25 cellular contexts compared by ENCODE assay signal in genomic region chr3:143081365-143081764, GRCh38. TPM values are rescaled to one million over a fixed set of nuclear protein-coding genes. Genes with fewer than 3 reads are reported as not detected.
DNase-seq lines count a peak whose midpoint lies in the region; ATAC-seq and TF ChIP-seq lines count a peak whose summit lies in the region.
"Had no signal": no experiment of that assay in that cellular context is flagged by ENCODE, and none has a peak within 500 bp of the region (broad histone marks: within the 10 kb centered on the region; RNA-seq: fewer than 3 reads in every experiment).

No MANE protein-coding gene starts in this region.

- H3K27ac ChIP-seq in DOHH2 (ENCODE audit: low read depth, low read length) = no peak overlapping the region
- H3K27ac ChIP-seq: C4-2B, GM23248 had no signal

- peak overlapping the region; percentile 57 for H3K4me3 Mint-ChIP-seq in activated CD4-positive, alpha-beta memory T cell treated with anti-CD3 and anti-CD28 coated beads for 36 hours
- no peak overlapping the region for H3K4me3 Mint-ChIP-seq in activated CD4-positive, alpha-beta memory T cell treated with anti-CD3 and anti-CD28 coated beads, Interleukin-2, amount 10 ng/mL, durations not matched to agents 7 days and 5 days
- H3K4me3 Mint-ChIP-seq in activated B cell treated with CpG ODN at 0.5 μM for 24 hours = peak overlapping the region; percentile 77
- peak overlapping the region; percentile 57 for H3K4me3 Mint-ChIP-seq in stimulated activated memory B cell treated with anti-CD40 and anti-IgM and Interleukin-4, amounts not matched to agents 10 μg/mL and 1 μg/mL and 100 μg/mL, for 72 hours
- H3K4me3 Mint-ChIP-seq: H9, HFFc6 had no signal

- H3K4me1 ChIP-seq in DOHH2 (ENCODE audit: control insufficient read depth, low read length) = peaks cover 33% of the 10 kb centered on the region

- peak overlapping the region; percentile 45 for H3K4me2 ChIP-seq in DOHH2 (ENCODE audit: low read length)
- H3K4me2 ChIP-seq: SK-N-SH had no signal

- CTCF ChIA-PET in activated CD4-positive, alpha-beta memory T cell treated with anti-CD3 and anti-CD28 coated beads for 36 hours (lab: Charles Lee) = interaction anchor here (1.0 kb wide), 1 partner anchor 593 kb away, joined by 4 read pairs; no protein-coding TSS in a partner anchor
- CTCF ChIA-PET in activated CD4-positive, alpha-beta memory T cell treated with anti-CD3 and anti-CD28 coated beads, Interleukin-2, amount 10 ng/mL, durations not matched to agents 7 days and 5 days (lab: Charles Lee) = no interaction called here
- CTCF ChIA-PET in activated B cell treated with CpG ODN at 0.5 μM for 24 hours (lab: Charles Lee) = interaction anchor here (1.5 kb wide), 1 partner anchor 593 kb away, joined by 4 read pairs; no protein-coding TSS in a partner anchor

- no peaks in the 10 kb centered on the region for H3K9me3 Mint-ChIP-seq in activated CD4-positive, alpha-beta memory T cell treated with anti-CD3 and anti-CD28 coated beads for 36 hours
- H3K9me3 Mint-ChIP-seq in activated CD4-positive, alpha-beta memory T cell treated with anti-CD3 and anti-CD28 coated beads, Interleukin-2, amount 10 ng/mL, durations not matched to agents 7 days and 5 days = peaks cover 4% of the 10 kb centered on the region
- no peaks in the 10 kb centered on the region for H3K9me3 Mint-ChIP-seq in activated B cell treated with CpG ODN at 0.5 μM for 24 hours
- no peaks in the 10 kb centered on the region for H3K9me3 Mint-ChIP-seq in stimulated activated memory B cell treated with anti-CD40 and anti-IgM and Interleukin-4, amounts not matched to agents 10 μg/mL and 1 μg/mL and 100 μg/mL, for 72 hours

- H3K9me2 ChIP-seq in DOHH2 (replicated peaks; ENCODE audit: control insufficient read depth, low read length) = no peaks in the 10 kb centered on the region
- H3K9me2 ChIP-seq: SK-N-SH had no signal

- H3K4me3 ChIP-seq in DOHH2 (ENCODE audit: low read length) = no peak overlapping the region
- H3K4me3 ChIP-seq: GM23248 had no signal

- no peaks in the 10 kb centered on the region for H3K27me3 ChIP-seq in DOHH2 (ENCODE audit: control insufficient read depth, low read length)

- POLR2A ChIA-PET in activated CD4-positive, alpha-beta memory T cell treated with anti-CD3 and anti-CD28 coated beads for 36 hours (lab: Charles Lee) = interaction anchor here (1.4 to 2.1 kb wide), 2 partner anchors 10 to 195 kb away, joined by 4 to 6 read pairs; no protein-coding TSS in a partner anchor
- POLR2A ChIA-PET in activated CD4-positive, alpha-beta memory T cell treated with anti-CD3 and anti-CD28 coated beads, Interleukin-2, amount 10 ng/mL, durations not matched to agents 7 days and 5 days (lab: Charles Lee) = no interaction called here
- POLR2A ChIA-PET in activated B cell treated with CpG ODN at 0.5 μM for 24 hours (lab: Charles Lee) = interaction anchor here (0.6 to 2.2 kb wide), 3 partner anchors 11 to 38 kb away, joined by 3 to 17 read pairs (median 7); partner anchors contain the start of gene CHST2

- no peaks in the 10 kb centered on the region for H4K20me1 ChIP-seq in DOHH2 (ENCODE audit: control insufficient read depth, insufficient read depth, low read depth, low read length)

- H3K79me2 ChIP-seq in DOHH2 (ENCODE audit: control insufficient read depth, low read length) = no peaks in the 10 kb centered on the region

- no peaks in the 10 kb centered on the region for H3F3A ChIP-seq in DOHH2 (ENCODE audit: control insufficient read depth, insufficient read depth)

- H3K36me3 ChIP-seq in DOHH2 (ENCODE audit: control insufficient read depth, low read length) = no peaks in the 10 kb centered on the region

- no peaks in the 10 kb centered on the region for H3K9me3 ChIP-seq in DOHH2 (ENCODE audit: control insufficient read depth, insufficient read depth, low read length)
- H3K9me3 ChIP-seq: SK-N-SH had no signal

- intact Hi-C loops in activated CD4-positive, alpha-beta memory T cell treated with anti-CD3 and anti-CD28 coated beads for 36 hours (cut with micrococcal nuclease) = loop anchor here (5.0 kb wide), 2 partner anchors 456 to 891 kb away; partner anchors contain the start of gene DIPK2A
- intact Hi-C loops in activated B cell treated with CpG ODN at 0.5 μM for 24 hours (cut with micrococcal nuclease) (loop anchor here (1.0 to 5.0 kb wide), 2 partner anchors 20 to 101 kb away; no protein-coding TSS in a partner anchor), posterior cingulate gyrus (cut with DNase I) (no loop called here)

- peaks cover 10% of the 10 kb centered on the region for H3K27me3 Mint-ChIP-seq in activated CD4-positive, alpha-beta memory T cell treated with anti-CD3 and anti-CD28 coated beads for 36 hours
- peaks cover 3% of the 10 kb centered on the region for H3K27me3 Mint-ChIP-seq in activated CD4-positive, alpha-beta memory T cell treated with anti-CD3 and anti-CD28 coated beads, Interleukin-2, amount 10 ng/mL, durations not matched to agents 7 days and 5 days
- no peaks in the 10 kb centered on the region for H3K27me3 Mint-ChIP-seq in activated B cell treated with CpG ODN at 0.5 μM for 24 hours
- no peaks in the 10 kb centered on the region for H3K27me3 Mint-ChIP-seq in stimulated activated memory B cell treated with anti-CD40 and anti-IgM and Interleukin-4, amounts not matched to agents 10 μg/mL and 1 μg/mL and 100 μg/mL, for 72 hours

- no peaks in the 10 kb centered on the region for H3K36me3 Mint-ChIP-seq in activated CD4-positive, alpha-beta memory T cell treated with anti-CD3 and anti-CD28 coated beads for 36 hours
- H3K36me3 Mint-ChIP-seq in activated CD4-positive, alpha-beta memory T cell treated with anti-CD3 and anti-CD28 coated beads, Interleukin-2, amount 10 ng/mL, durations not matched to agents 7 days and 5 days (ENCODE audit: low read depth) = no peaks in the 10 kb centered on the region
- no peaks in the 10 kb centered on the region for H3K36me3 Mint-ChIP-seq in activated B cell treated with CpG ODN at 0.5 μM for 24 hours (ENCODE audit: low read depth)
- no peaks in the 10 kb centered on the region for H3K36me3 Mint-ChIP-seq in stimulated activated memory B cell treated with anti-CD40 and anti-IgM and Interleukin-4, amounts not matched to agents 10 μg/mL and 1 μg/mL and 100 μg/mL, for 72 hours

- TF ChIP-seq CTCF in DOHH2 (IDR thresholded peaks at IDR 0.05; ENCODE audit: low read depth, low read length, poor library complexity, severe bottlenecking) (no peak), activated B cell treated with CpG ODN at 0.5 μM for 24 hours (IDR thresholded peaks at IDR 0.05) (no peak)

- H3K27ac Mint-ChIP-seq in activated CD4-positive, alpha-beta memory T cell treated with anti-CD3 and anti-CD28 coated beads for 36 hours = peak overlapping the region; percentile 87
- no peak overlapping the region for H3K27ac Mint-ChIP-seq in activated CD4-positive, alpha-beta memory T cell treated with anti-CD3 and anti-CD28 coated beads, Interleukin-2, amount 10 ng/mL, durations not matched to agents 7 days and 5 days
- peak overlapping the region; percentile 70 for H3K27ac Mint-ChIP-seq in activated B cell treated with CpG ODN at 0.5 μM for 24 hours
- peak overlapping the region; percentile 88 for H3K27ac Mint-ChIP-seq in stimulated activated memory B cell treated with anti-CD40 and anti-IgM and Interleukin-4, amounts not matched to agents 10 μg/mL and 1 μg/mL and 100 μg/mL, for 72 hours
- H3K27ac Mint-ChIP-seq: HFFc6 had no signal

- peaks cover 32% of the 10 kb centered on the region for H3K4me1 Mint-ChIP-seq in activated CD4-positive, alpha-beta memory T cell treated with anti-CD3 and anti-CD28 coated beads for 36 hours (ENCODE audit: low read depth)
- peaks cover 17% of the 10 kb centered on the region for H3K4me1 Mint-ChIP-seq in activated CD4-positive, alpha-beta memory T cell treated with anti-CD3 and anti-CD28 coated beads, Interleukin-2, amount 10 ng/mL, durations not matched to agents 7 days and 5 days
- peaks cover 31% of the 10 kb centered on the region for H3K4me1 Mint-ChIP-seq in activated B cell treated with CpG ODN at 0.5 μM for 24 hours
- H3K4me1 Mint-ChIP-seq in stimulated activated memory B cell treated with anti-CD40 and anti-IgM and Interleukin-4, amounts not matched to agents 10 μg/mL and 1 μg/mL and 100 μg/mL, for 72 hours = peaks cover 33% of the 10 kb centered on the region
- H3K4me1 Mint-ChIP-seq: H9 had no signal

- DNase-seq in activated CD4-positive, alpha-beta memory T cell treated with anti-CD3 and anti-CD28 coated beads for 36 hours = no peak
- DNase-seq in activated CD4-positive, alpha-beta memory T cell treated with anti-CD3 and anti-CD28 coated beads, Interleukin-2, amount 10 ng/mL, durations not matched to agents 7 days and 5 days = no peak
- DNase-seq in activated B cell treated with CpG ODN at 0.5 μM for 24 hours = no peak
- no peak for DNase-seq in posterior cingulate gyrus
- DNase-seq: 8988T, AML-193, DMS53, EL, GF-D8, GM23248, H9, HFFc6, MM.1S, NCI-H1048, NCI-H1417 treated with DMSO at 0.1 percent for 48 hours, NCI-H187, NCI-H2107, NCI-H446 treated with DMSO at 0.1 percent for 48 hours, NCI-H526 treated with DMSO at 0.1 percent for 48 hours, SIG-M5, SK-N-SH had no signal

- ATAC-seq in activated B cell treated with CpG ODN at 0.5 μM for 24 hours (ENCODE audit: low read depth) (no peak), HG03196 (IDR thresholded peaks at IDR 0.05; ENCODE audit: unreplicated experiment) (no peak)
- ATAC-seq in stimulated activated memory B cell treated with anti-CD40 and anti-IgM and Interleukin-4, amounts not matched to agents 10 μg/mL and 1 μg/mL and 100 μg/mL, for 72 hours = no peak

RNA-seq across cellular contexts. Expression of gene CHST2, which starts 38.2 kb away (rescaled TPM):
- total RNA-seq in activated CD4-positive, alpha-beta memory T cell treated with anti-CD3 and anti-CD28 coated beads for 36 hours = 1 to 10 TPM; 4.5 to 4.7 TPM
- total RNA-seq in activated CD4-positive, alpha-beta memory T cell treated with anti-CD3 and anti-CD28 coated beads, Interleukin-2, amount 10 ng/mL, durations not matched to agents 7 days and 5 days = 1 to 10 TPM; 1.4 to 1.7 TPM
- total RNA-seq in activated B cell treated with CpG ODN at 0.5 μM for 24 hours = 11.8 and 12.3 TPM in 2 replicates
